1 cellular context compared by ENCODE assay signal in genomic region chr9:113416149-113416726, GRCh38.
TF ChIP-seq lines count a peak whose summit lies in the region.

No MANE protein-coding gene starts in this region.

TF ChIP-seq in GM23338, 12 proteins besides CTCF, POLR2A, EP300 and RAD21 (continued from another document):
- TF ChIP-seq JUNB (IDR thresholded peaks at IDR 0.05; ENCODE audit: unreplicated experiment) (no peak), ZNF331 (CRISPR knock-in tag; IDR thresholded peaks at IDR 0.05; ENCODE audit: low read depth) (no peak), STAT1 (IDR thresholded peaks at IDR 0.05; ENCODE audit: unreplicated experiment) (no peak), ETS1 (IDR thresholded peaks at IDR 0.05) (no peak), ZNF462 (CRISPR knock-in tag; IDR thresholded peaks at IDR 0.05) (no peak), EZH2 (IDR thresholded peaks at IDR 0.05; ENCODE audit: low read depth, unreplicated experiment) (no peak), ZNF114 (CRISPR knock-in tag; IDR thresholded peaks at IDR 0.05) (no peak), CREB1 (CRISPR knock-in tag; IDR thresholded peaks at IDR 0.05; ENCODE audit: low read depth) (no peak)
